14 cellular contexts compared by ENCODE assay signal in genomic region chr17:18409321-18409720, GRCh38. TPM values are rescaled to one million over a fixed set of nuclear protein-coding genes. Genes with fewer than 3 reads are reported as not detected.
DNase-seq lines count a peak whose midpoint lies in the region; ATAC-seq and TF ChIP-seq lines count a peak whose summit lies in the region.
"Not testable (repeated sequence)": the region's sequence is repeated elsewhere in the genome, so short reads cannot be mapped to it uniquely, and the experiment has no call there.
"Had no signal": no experiment of that assay in that cellular context is flagged by ENCODE, and none has a peak within 500 bp of the region (broad histone marks: within the 10 kb centered on the region; RNA-seq: fewer than 3 reads in every experiment).

No MANE protein-coding gene starts in this region.

- not testable (repeated sequence) for H3K23ac ChIP-seq in mesenchymal stem cell (ENCODE audit: low read length in 2 of 2)

- intact Hi-C loops in CD4-positive, alpha-beta memory T cell (cut with micrococcal nuclease): not testable (repeated sequence)

- not testable (repeated sequence) for H3K18ac ChIP-seq in mesenchymal stem cell (ENCODE audit: low read depth in 1 of 2, low read length in 2 of 2)

- DNase-seq in CD4-positive, alpha-beta memory T cell; HL-60 (ENCODE audit: low read depth in 1 of 2, low spot score in 1 of 2); T-cell; stimulated activated effector memory CD8-positive, alpha-beta T cell treated with anti-CD3 and anti-CD28 coated beads, Interleukin-12 subunit alpha, Interleukin-12 subunit beta, amount 100 ng/mL, for 72 hours (ENCODE audit: low spot score in 2 of 2): not testable (repeated sequence)
- DNase-seq in NCI-H1930 (lab: John Stamatoyannopoulos, UW) (peak; percentile 71 to 86), adipocyte (ENCODE audit: low read depth) (peak; percentile 5), fibroblast of lung (ENCODE audit: low read depth in 2 of 2) (peak; percentile 10 to 44), mesenchymal stem cell (peak; percentile 16)

- ATAC-seq in T-cell (replicated peaks in 1 of 4): not testable (repeated sequence)
- ATAC-seq in stimulated activated effector memory CD8-positive, alpha-beta T cell treated with anti-CD3 and anti-CD28 coated beads, Interleukin-12 subunit alpha, Interleukin-12 subunit beta, amount 100 ng/mL, for 72 hours: peak; percentile 43

- H3K9ac ChIP-seq in adipocyte (ENCODE audit: low read length); fibroblast of lung (ENCODE audit: insufficient read depth, low read length); mesenchymal stem cell (ENCODE audit: low read length): not testable (repeated sequence)

- not testable (repeated sequence) for H4K91ac ChIP-seq in mesenchymal stem cell (ENCODE audit: low read length)

- H3K4me3 Mint-ChIP-seq in CD4-positive, alpha-beta memory T cell: peak overlapping the region in 5 of 8 donors; percentile 35 to 74 (median 56)
- not testable (repeated sequence) for H3K4me3 Mint-ChIP-seq in T-cell
- peak overlapping the region; percentile 13 for H3K4me3 Mint-ChIP-seq in stimulated activated effector memory CD8-positive, alpha-beta T cell treated with anti-CD3 and anti-CD28 coated beads, Interleukin-12 subunit alpha, Interleukin-12 subunit beta, amount 100 ng/mL, for 72 hours

- H3K4me3 ChIP-seq in CD4-positive, alpha-beta memory T cell (ENCODE audit: low read length in 2 of 2); HL-60 (replicated peaks; ENCODE audit: insufficient read depth, low read length); adipocyte (ENCODE audit: low read length); fibroblast of lung (replicated peaks in 1 of 4; ENCODE audit: control extremely low read depth in 1 of 4, insufficient read depth in 1 of 4, low read depth in 3 of 4, low read length in 4 of 4); mesenchymal stem cell (ENCODE audit: insufficient read depth in 1 of 2, low read depth in 1 of 2, low read length in 2 of 2): not testable (repeated sequence)

- not testable (repeated sequence) for H3K27me3 ChIP-seq in CD4-positive, alpha-beta memory T cell (ENCODE audit: insufficient read depth, low read length); HL-60 (ENCODE audit: insufficient read depth, poor library complexity, severe bottlenecking); adipocyte (replicated peaks; ENCODE audit: control insufficient read depth, insufficient read depth, low read length); fibroblast of lung (ENCODE audit: control insufficient read depth, insufficient read depth, low read length); mesenchymal stem cell (ENCODE audit: control insufficient read depth in 1 of 2, insufficient read depth in 1 of 2, low read length in 2 of 2)

- H2AK5ac ChIP-seq in mesenchymal stem cell (ENCODE audit: low read length, severe bottlenecking): not testable (repeated sequence)

- not testable (repeated sequence) for H3K79me2 ChIP-seq in fibroblast of lung (ENCODE audit: control insufficient read depth, insufficient read depth, low read length)

- H2BK12ac ChIP-seq in mesenchymal stem cell (ENCODE audit: low read length in 2 of 2): not testable (repeated sequence)

- POLR2A ChIA-PET in CD4-positive, alpha-beta memory T cell (lab: Charles Lee; ENCODE audit: partially characterized antibody); T-cell (lab: Charles Lee): not testable (repeated sequence)

- not testable (repeated sequence) for H3K27ac ChIP-seq in CD4-positive, alpha-beta memory T cell (ENCODE audit: low read depth, low read length); fibroblast of lung (ENCODE audit: insufficient read depth, low read length); mesenchymal stem cell (ENCODE audit: low read length, poor library complexity, severe bottlenecking)
- peak overlapping the region; percentile 14; the same call in 1 of the 2 replicates for H3K27ac ChIP-seq in HL-60 (replicated peaks)

- not testable (repeated sequence) for H3K9me3 Mint-ChIP-seq in CD4-positive, alpha-beta memory T cell; T-cell; stimulated activated effector memory CD8-positive, alpha-beta T cell treated with anti-CD3 and anti-CD28 coated beads, Interleukin-12 subunit alpha, Interleukin-12 subunit beta, amount 100 ng/mL, for 72 hours

- not testable (repeated sequence) for H3K36me3 ChIP-seq in CD4-positive, alpha-beta memory T cell (ENCODE audit: insufficient read depth, low read length); adipocyte (ENCODE audit: control insufficient read depth, insufficient read depth, low read length, severe bottlenecking); fibroblast of lung (ENCODE audit: control insufficient read depth, insufficient read depth, low read length); mesenchymal stem cell (ENCODE audit: control insufficient read depth in 1 of 2, insufficient read depth in 2 of 2, low read depth in 1 of 2, low read length in 2 of 2)

- not testable (repeated sequence) for H3K14ac ChIP-seq in mesenchymal stem cell (ENCODE audit: low read length in 2 of 2)

- not testable (repeated sequence) for H2BK5ac ChIP-seq in mesenchymal stem cell (ENCODE audit: low read depth, low read length, poor library complexity, severe bottlenecking)

- TF ChIP-seq CTCF in HL-60 (IDR thresholded peaks at IDR 0.05; ENCODE audit: insufficient read depth, low read length); fibroblast of lung (conservative IDR thresholded peaks at IDR 0.05 in 1 of 2, IDR thresholded peaks at IDR 0.05 in 1 of 2; ENCODE audit: low read depth in 1 of 2, low read length in 2 of 2): not testable (repeated sequence)

- peaks cover 11 to 29% (median 20%) of the 10 kb centered on the region in 4 donors for H3K4me1 Mint-ChIP-seq in CD4-positive, alpha-beta memory T cell
- peaks cover 19 to 34% (median 28%) of the 10 kb centered on the region in 3 donors for H3K4me1 Mint-ChIP-seq in T-cell
- peaks cover 28% of the 10 kb centered on the region for H3K4me1 Mint-ChIP-seq in stimulated activated effector memory CD8-positive, alpha-beta T cell treated with anti-CD3 and anti-CD28 coated beads, Interleukin-12 subunit alpha, Interleukin-12 subunit beta, amount 100 ng/mL, for 72 hours

- not testable (repeated sequence) for H3K79me1 ChIP-seq in mesenchymal stem cell (replicated peaks; ENCODE audit: low read length, poor library complexity, severe bottlenecking)

- not testable (repeated sequence) for H3K27me3 Mint-ChIP-seq in CD4-positive, alpha-beta memory T cell; T-cell

- H3K27ac Mint-ChIP-seq in CD4-positive, alpha-beta memory T cell: peak overlapping the region in 6 of 7 donors; percentile 0 to 83 (median 28)
- peak overlapping the region; percentile 37 to 52 for H3K27ac Mint-ChIP-seq in T-cell
- not testable (repeated sequence) for H3K27ac Mint-ChIP-seq in stimulated activated effector memory CD8-positive, alpha-beta T cell treated with anti-CD3 and anti-CD28 coated beads, Interleukin-12 subunit alpha, Interleukin-12 subunit beta, amount 100 ng/mL, for 72 hours

- not testable (repeated sequence) for H2BK15ac ChIP-seq in mesenchymal stem cell (ENCODE audit: low read depth, poor library complexity, severe bottlenecking)

- H2AFZ ChIP-seq in fibroblast of lung (ENCODE audit: low read length); mesenchymal stem cell (ENCODE audit: low read depth, low read length): not testable (repeated sequence)

- H4K8ac ChIP-seq in mesenchymal stem cell (ENCODE audit: low read length): not testable (repeated sequence)

- CTCF ChIA-PET in CD4-positive, alpha-beta memory T cell (lab: Charles Lee; ENCODE audit: partially characterized antibody); T-cell (lab: Charles Lee): not testable (repeated sequence)

- peaks cover 18% of the 10 kb centered on the region for H3K4me1 ChIP-seq in CD4-positive, alpha-beta memory T cell (ENCODE audit: insufficient read depth, low read length)
- H3K4me1 ChIP-seq in adipocyte (ENCODE audit: control insufficient read depth, insufficient read depth, low read length); fibroblast of lung (ENCODE audit: control insufficient read depth, extremely low read depth, insufficient read depth, low read length); mesenchymal stem cell (ENCODE audit: control insufficient read depth, insufficient read depth, low read depth, low read length): not testable (repeated sequence)

- not testable (repeated sequence) for H2BK120ac ChIP-seq in mesenchymal stem cell (ENCODE audit: low read depth, low read length)

- not testable (repeated sequence) for H4K20me1 ChIP-seq in fibroblast of lung (ENCODE audit: control insufficient read depth, extremely low read depth, insufficient read depth, low read length)

- not testable (repeated sequence) for H3K36me3 Mint-ChIP-seq in CD4-positive, alpha-beta memory T cell; T-cell
- peaks cover 13% of the 10 kb centered on the region for H3K36me3 Mint-ChIP-seq in stimulated activated effector memory CD8-positive, alpha-beta T cell treated with anti-CD3 and anti-CD28 coated beads, Interleukin-12 subunit alpha, Interleukin-12 subunit beta, amount 100 ng/mL, for 72 hours

- H3K4me2 ChIP-seq in fibroblast of lung (ENCODE audit: extremely low read depth, insufficient read depth, low read length); mesenchymal stem cell (ENCODE audit: low read length, poor library complexity, severe bottlenecking): not testable (repeated sequence)

- WGBS in mesenchymal stem cell: 72% methylated on average over 1 of the region's 6 CpGs

- H3K9me3 ChIP-seq in CD4-positive, alpha-beta memory T cell (ENCODE audit: control insufficient read depth in 1 of 2, low read length in 2 of 2); adipocyte (ENCODE audit: control insufficient read depth, low read length); fibroblast of lung (ENCODE audit: control insufficient read depth, insufficient read depth, low read depth, low read length); mesenchymal stem cell (ENCODE audit: control insufficient read depth, low read length): not testable (repeated sequence)

- H3K4ac ChIP-seq in mesenchymal stem cell (ENCODE audit: low read depth in 1 of 2, low read length in 2 of 2): not testable (repeated sequence)

RNA-seq across cellular contexts. Expression of gene EVPLL, which starts 31.7 kb away (rescaled TPM):
- not detected for total RNA-seq in CD4-positive, alpha-beta memory T cell
- not detected for polyA plus RNA-seq in CD4-positive, alpha-beta memory T cell
- total RNA-seq in T-cell (not detected), fibroblast of lung (not detected in 2 replicates)
- not detected in 2 replicates for polyA plus RNA-seq in fibroblast of lung
- polyA plus RNA-seq in fibroblast of lung (2012): not detected in 2 replicates
- not detected in 2 replicates for polyA minus RNA-seq in fibroblast of lung (ENCODE audit: low replicate concordance)
- polyA plus RNA-seq in mesenchymal stem cell (2013, experiment 1 of 2): not detected
- polyA plus RNA-seq in mesenchymal stem cell (2013, experiment 2 of 2): not detected
- total RNA-seq: adrenal gland, cardiac muscle cell, dermis microvascular lymphatic vessel endothelial cell, mononuclear cell, Right ventricle myocardium superior, spleen had no signal
- polyA plus RNA-seq: cardiac muscle cell, spleen had no signal

RNA-seq across cellular contexts. Expression of gene SHMT1, which starts 46.0 kb away (rescaled TPM):
- 10 to 100 TPM; 14.6 to 15.9 TPM for total RNA-seq in CD4-positive, alpha-beta memory T cell
- polyA plus RNA-seq in CD4-positive, alpha-beta memory T cell: 10 to 100 TPM; 24.0 to 24.6 TPM
- 10 to 100 TPM in 3 of 5 donors, 1 to 10 TPM in 2; 8.3 to 14.7 (median 13.1) TPM for total RNA-seq in T-cell
- total RNA-seq in fibroblast of lung: 9.2 and 11.9 TPM in 2 replicates
- 11.6 and 12.6 TPM in 2 replicates for polyA plus RNA-seq in fibroblast of lung
- 12.2 and 14.0 TPM in 2 replicates for polyA plus RNA-seq in fibroblast of lung (2012)
- polyA minus RNA-seq in fibroblast of lung (ENCODE audit: low replicate concordance): 6.2 and 11.6 TPM in 2 replicates
- polyA plus RNA-seq in mesenchymal stem cell (2013, experiment 1 of 2): 5.4 TPM
- polyA plus RNA-seq in mesenchymal stem cell (2013, experiment 2 of 2): 5.5 TPM
